Comparison of ENCODE assay signal across 11 cellular contexts in the genomic region with DNA sequence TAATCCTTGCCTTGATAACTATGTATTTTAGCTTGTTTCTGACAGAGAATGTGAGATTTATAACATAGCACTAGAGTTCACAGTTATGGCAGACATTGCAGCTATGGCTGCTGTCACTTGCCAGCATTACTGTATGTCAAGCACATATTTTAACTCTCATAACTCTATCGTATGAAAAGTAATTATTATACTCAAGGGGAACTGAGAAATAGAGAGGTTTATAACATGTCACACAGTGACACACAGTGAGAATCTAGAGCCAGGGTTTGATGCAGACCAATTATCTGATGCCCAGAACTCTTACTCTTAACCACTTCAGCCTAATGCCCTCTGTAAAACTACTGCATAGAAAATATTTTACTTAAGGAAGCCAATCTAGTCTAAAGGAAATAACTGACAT.
"Had no signal": no experiment of that assay in that cellular context is flagged by ENCODE, and none has a peak within 500 bp of the region (broad histone marks: within the 10 kb centered on the region; RNA-seq: fewer than 3 reads in every experiment).

No MANE protein-coding gene starts in this region.

- H3K4me3 Mint-ChIP-seq: GM23338, H9, HFFc6 had no signal

- H3K27ac ChIP-seq: GM23248 had no signal

- H3K4me3 ChIP-seq: GM23248, GM23338, HAP-1 had no signal

- H3K27ac Mint-ChIP-seq: GM23338, H9, HFFc6 had no signal

- H3K4me1 ChIP-seq: HAP-1 had no signal

- H3K4me2 ChIP-seq: GM23338 had no signal

- H2AFZ ChIP-seq: GM23248, GM23338 had no signal

- H3K9ac ChIP-seq: GM23248 had no signal

- H3K9me3 ChIP-seq: HAP-1 had no signal

- H3K36me3 ChIP-seq: HAP-1 had no signal

- FAIRE-seq: H1, H54 had no signal

- H3K9me3 Mint-ChIP-seq: H9 had no signal

- ATAC-seq: GM23338, HCT116 had no signal

- DNase-seq: GM23248, GOT3, H7, H9, HCEC 1CT, HFFc6 had no signal
